ENCODE assay signal across 11 cellular contexts in the genomic region with DNA sequence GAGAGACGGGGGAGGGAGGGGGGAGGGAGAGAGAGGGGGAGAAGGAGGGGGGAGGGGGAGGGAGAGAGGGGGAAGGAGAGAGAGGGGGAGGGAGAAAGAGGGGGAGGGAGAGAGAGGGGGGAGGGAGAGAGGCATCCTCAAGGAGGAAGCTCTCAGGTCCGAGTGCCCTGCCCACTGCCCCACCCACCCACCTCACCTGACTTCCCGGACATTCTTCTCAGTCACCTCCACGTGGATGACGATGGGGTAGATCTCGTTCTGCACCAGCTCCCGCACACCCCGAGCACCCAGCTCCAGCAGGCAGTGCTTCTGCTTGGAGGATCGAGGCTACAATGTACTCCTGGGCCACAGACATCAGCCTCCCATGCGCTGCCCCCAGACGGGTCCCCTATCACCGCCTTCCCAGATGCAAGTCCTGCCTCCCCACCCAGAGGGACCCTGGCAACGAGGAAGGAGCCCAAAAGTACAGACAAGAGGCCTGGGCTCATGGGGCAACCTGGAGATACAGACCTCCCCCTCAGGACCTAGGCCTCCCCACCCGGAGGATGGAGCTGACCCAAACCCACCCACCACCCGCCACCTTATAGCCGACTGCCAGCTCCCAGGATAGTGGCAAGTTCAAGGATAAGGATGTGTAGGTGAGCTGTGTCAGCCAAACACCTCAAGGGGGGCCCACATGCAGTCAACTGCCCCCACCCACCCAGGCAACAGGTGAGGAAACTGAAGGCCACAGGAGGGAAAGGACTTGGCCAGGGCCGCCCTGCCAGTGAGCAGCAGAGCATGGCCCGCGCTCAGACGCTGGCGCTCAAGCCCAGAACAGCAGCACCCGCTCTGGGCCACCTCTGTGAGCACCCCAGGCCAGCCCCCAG. TPM values are rescaled to one million over a fixed set of nuclear protein-coding genes. Genes with fewer than 3 reads are reported as not detected.
"Had no signal": no experiment of that assay in that cellular context is flagged by ENCODE, and none has a peak within 500 bp of the region (broad histone marks: within the 10 kb centered on the region; RNA-seq: fewer than 3 reads in every experiment).

No MANE protein-coding gene starts in this region.

- ATAC-seq: gastroesophageal sphincter had no signal

- H3K27ac ChIP-seq: brain microvascular endothelial cell, gastroesophageal sphincter, lower lobe of right lung, neutrophil, pancreas, right lobe of liver had no signal

- H3K36me3 ChIP-seq: neutrophil had no signal

- H3K4me3 ChIP-seq: gastroesophageal sphincter, lower lobe of right lung, pancreas, right lobe of liver had no signal

- FAIRE-seq: pancreas, small intestine had no signal

- H3K4me1 ChIP-seq: pancreas, right lobe of liver had no signal

- DNase-seq: anterior cingulate cortex, brain microvascular endothelial cell, cortex of kidney, lower lobe of right lung, natural killer cell, right lobe of liver, small intestine had no signal

- H3K27me3 ChIP-seq: brain microvascular endothelial cell, pancreas, right lobe of liver had no signal

- H3K9me3 ChIP-seq: gastroesophageal sphincter, lower lobe of right lung, neutrophil, pancreas, right lobe of liver had no signal

RNA-seq across cellular contexts. Expression of a gene that starts 27.4 kb away (rescaled TPM):
- total RNA-seq: activated T-helper 2 cell treated with anti-CD3 and anti-CD28 coated beads, Interferon-gamma antibody, Interleukin-2, Interleukin-4, amounts not matched to agents 10 μg/mL and 5 μg/mL and 100 μg/mL, durations not matched to agents 14 hours and 24 hours and 36 hours had no signal
